ENCODE assay signal across 7 cellular contexts in genomic region chr10:121848082-121848481, GRCh38.
"Had no signal": no experiment of that assay in that cellular context is flagged by ENCODE, and none has a peak within 500 bp of the region (broad histone marks: within the 10 kb centered on the region; RNA-seq: fewer than 3 reads in every experiment).

No MANE protein-coding gene starts in this region.

- FAIRE-seq: G401.6, GM12891, GM12892, GM18507, GM19239 had no signal

- DNase-seq: GDM1, GF-D8 had no signal
